8 cellular contexts compared by ENCODE assay signal in the genomic region with DNA sequence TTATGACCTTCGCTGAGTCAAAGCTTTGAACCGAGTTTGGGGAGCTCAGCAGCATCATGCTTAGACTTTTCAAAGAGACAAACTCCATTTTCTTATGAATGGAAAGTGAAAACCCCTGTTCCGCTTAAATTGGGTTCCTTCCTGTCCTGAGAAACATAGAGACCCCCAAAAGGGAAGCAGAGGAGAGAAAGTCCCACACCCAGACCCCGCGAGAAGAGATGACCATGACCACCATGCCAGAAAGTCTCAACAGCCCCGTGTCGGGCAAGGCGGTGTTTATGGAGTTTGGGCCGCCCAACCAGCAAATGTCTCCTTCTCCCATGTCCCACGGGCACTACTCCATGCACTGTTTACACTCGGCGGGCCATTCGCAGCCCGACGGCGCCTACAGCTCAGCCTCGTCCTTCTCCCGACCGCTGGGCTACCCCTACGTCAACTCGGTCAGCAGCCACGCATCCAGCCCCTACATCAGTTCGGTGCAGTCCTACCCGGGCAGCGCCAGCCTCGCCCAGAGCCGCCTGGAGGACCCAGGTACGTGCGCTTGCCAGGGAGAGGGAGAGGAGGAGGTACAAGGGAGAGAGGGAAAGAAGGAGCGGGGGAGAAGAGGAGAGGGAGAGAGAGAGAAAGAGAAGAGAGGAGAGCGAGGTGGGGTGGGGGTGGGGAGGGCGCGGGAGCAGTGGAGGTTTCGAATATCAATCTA. TPM values are rescaled to one million over a fixed set of nuclear protein-coding genes. Genes with fewer than 3 reads are reported as not detected.
DNase-seq lines count a peak whose midpoint lies in the region; ATAC-seq, FAIRE-seq and TF ChIP-seq lines count a peak whose summit lies in the region.

DLX1 (plus strand) TSS at position 48 of the 700 bp plus-strand sequence; CDS start at position 219, 171 bp downstream.

- H3K79me2 ChIP-seq in HCT116 (ENCODE audit: insufficient read depth, low read length) (no peaks in the 10 kb centered on the region), OCI-LY7 (ENCODE audit: insufficient read depth, low read depth, low read length) (no peaks in the 10 kb centered on the region), endothelial cell of umbilical vein (ENCODE audit: control insufficient read depth, insufficient read depth, low read length) (no peaks in the 10 kb centered on the region)

- ATAC-seq in HCT116: peak; percentile 4
- ATAC-seq in pancreas: peak in 3 of 4 donors; percentile 8 to 13 (median 9)
- no peak for ATAC-seq in GM19328 (IDR thresholded peaks at IDR 0.05; ENCODE audit: unreplicated experiment)

- intact Hi-C loops in HCT116 (cut with micrococcal nuclease) (no loop called here), OCI-LY7 (cut with micrococcal nuclease; ENCODE audit: unreplicated experiment) (no loop called here), endothelial cell of umbilical vein (cut with micrococcal nuclease) (loop anchor here (1.0 to 2.0 kb wide), 3 partner anchors 8 to 163 kb away; partner anchors contain the start of genes DLX2 and HAT1), pancreas (cut with DNase I) (no loop called here)

- FAIRE-seq in endothelial cell of umbilical vein (lab: Jason Lieb, UNC) (no peak), pancreas (lab: Jason Lieb, UNC) (no peak)

- TF ChIP-seq POLR2A in HCT116 (IDR thresholded peaks at IDR 0.05; ENCODE audit: borderline replicate concordance, extremely low read depth, insufficient read depth, insufficient read length) (no peak), endothelial cell of umbilical vein (IDR thresholded peaks at IDR 0.05; ENCODE audit: low read depth, low read length) (no peak)

- RAD21 ChIA-PET in HCT116 (lab: Charles Lee; ENCODE audit: low non-redundant PET in 1 of 2, low total read pairs in 2 of 2, uncharacterized antibody in 2 of 2, unreplicated experiment in 2 of 2): no interaction called here

- H2AFZ ChIP-seq in HCT116 (ENCODE audit: low read depth, low read length, poor library complexity, severe bottlenecking) (peak within 1 kb of the TSS; percentile 75), OCI-LY7 (ENCODE audit: low read length) (peak within 1 kb of the TSS; percentile 16; the same call in 1 of the 2 replicates), endothelial cell of umbilical vein (ENCODE audit: low read depth, low read length) (peak within 1 kb of the TSS; percentile 80)

- WGBS in pancreas, 2 donors: 8 to 10% methylated on average over 32 to 34 of the region's 34 CpGs

- H3K9me1 ChIP-seq in endothelial cell of umbilical vein (replicated peaks; ENCODE audit: control insufficient read depth, extremely low read depth, insufficient read depth, low read length): no peaks in the 10 kb centered on the region

- H4K20me1 ChIP-seq in HCT116 (ENCODE audit: insufficient read depth) (no peaks in the 10 kb centered on the region), OCI-LY7 (ENCODE audit: insufficient read depth, low read length) (no peaks in the 10 kb centered on the region), endothelial cell of umbilical vein (replicated peaks; ENCODE audit: control insufficient read depth, extremely low read depth, insufficient read depth, low read length) (no peaks in the 10 kb centered on the region)

- H3K4me1 ChIP-seq in HCT116 (ENCODE audit: control insufficient read depth in 1 of 2, insufficient read depth in 2 of 2, low read length in 2 of 2) (peaks cover 0 to 17% of the 10 kb centered on the region in 2 experiments; a peak in 1 of 4 replicates), OCI-LY7 (ENCODE audit: insufficient read depth, low read length, poor library complexity, severe bottlenecking) (peaks cover 6% of the 10 kb centered on the region), endothelial cell of umbilical vein (ENCODE audit: control insufficient read depth, extremely low read depth, insufficient read depth, low read length) (peaks cover 20% of the 10 kb centered on the region), pancreas (peaks cover 0 to 24% (median 4%) of the 10 kb centered on the region in 3 donors)

- BruUV-seq in HCT116 (replicated peaks; lab: Mats Ljungman, UMichigan) (no TSS peak), OCI-LY7 (replicated peaks; lab: Mats Ljungman, UMichigan) (no TSS peak), endothelial cell of umbilical vein (replicated peaks; lab: Mats Ljungman, UMichigan) (no TSS peak)

- no peak for DNase-seq in HCT116 (ENCODE audit: low read depth, low spot score)
- no peak for DNase-seq in OCI-LY7 (ENCODE audit: low spot score)
- no peak for DNase-seq in endothelial cell of umbilical vein (ENCODE audit: low read depth, low spot score)
- peak in 1 of 6 donors; percentile 74 for DNase-seq in pancreas
- DNase-seq in amniotic stem cell (lab: John Stamatoyannopoulos, UW): no peak
- DNase-seq in RPMI8226: no peak

- dilution Hi-C loops in endothelial cell of umbilical vein (cut with MboI; ENCODE audit: extremely low pct_ligation_motif_present, low sequenced_read_pairs): no loop called here

- TF ChIP-seq CTCF in GM12875 (IDR thresholded peaks at IDR 0.05; ENCODE audit: borderline replicate concordance, insufficient read depth, low read depth, low read length) (no peak), HCT116 (IDR thresholded peaks at IDR 0.05 in 2 of 3, conservative IDR thresholded peaks at IDR 0.05 in 1 of 3; ENCODE audit: borderline replicate concordance in 1 of 3, insufficient read depth in 1 of 3, low read depth in 2 of 3, low read length in 2 of 3) (no peak), OCI-LY7 (conservative IDR thresholded peaks at IDR 0.05; ENCODE audit: low read length) (no peak), endothelial cell of umbilical vein (IDR thresholded peaks at IDR 0.05; ENCODE audit: extremely low read depth in 1 of 2, insufficient read depth in 1 of 2, low read depth in 1 of 2, low read length in 2 of 2) (no peak), pancreas (IDR thresholded peaks at IDR 0.05) (no peak)

- TF ChIP-seq RAD21 in HCT116 (IDR thresholded peaks at IDR 0.05; ENCODE audit: low read depth): no peak

- H3K36me3 ChIP-seq in HCT116 (ENCODE audit: control insufficient read depth in 1 of 2, insufficient read depth in 2 of 2, low read length in 2 of 2) (no peaks in the 10 kb centered on the region), OCI-LY7 (ENCODE audit: insufficient read depth, low read length) (no peaks in the 10 kb centered on the region), endothelial cell of umbilical vein (ENCODE audit: control insufficient read depth in 2 of 2, extremely low read depth in 1 of 2, insufficient read depth in 2 of 2, low read length in 2 of 2) (no peaks in the 10 kb centered on the region), pancreas (no peaks in the 10 kb centered on the region)

- H3K4me2 ChIP-seq in HCT116 (ENCODE audit: low read length): peak within 1 kb of the TSS; percentile 85
- peak within 1 kb of the TSS; percentile 62 for H3K4me2 ChIP-seq in OCI-LY7 (ENCODE audit: low read length)
- peak within 1 kb of the TSS; percentile 68 for H3K4me2 ChIP-seq in endothelial cell of umbilical vein (ENCODE audit: insufficient read depth, low read length)

- H3K27me3 ChIP-seq in HCT116 (ENCODE audit: insufficient read depth, low read length) (no peaks in the 10 kb centered on the region), endothelial cell of umbilical vein (ENCODE audit: control insufficient read depth in 2 of 2, insufficient read depth in 2 of 2, low read length in 2 of 2) (peaks cover 92 to 100% of the 10 kb centered on the region in 2 experiments), pancreas (peaks cover 3 to 92% (median 32%) of the 10 kb centered on the region in 4 donors)

- peak within 1 kb of the TSS; percentile 59 for H3K9ac ChIP-seq in HCT116 (ENCODE audit: low read length)
- no peak within 1 kb of the TSS for H3K9ac ChIP-seq in endothelial cell of umbilical vein (replicated peaks; ENCODE audit: extremely low read depth, insufficient read depth, low read length)

- H3K4me3 ChIP-seq in GM12875 (ENCODE audit: low read depth, low read length) (peak within 1 kb of the TSS; percentile 62), HCT116 (replicated peaks in 1 of 2; ENCODE audit: low read depth in 1 of 2, low read length in 2 of 2) (peak within 1 kb of the TSS; percentile 51 to 61), OCI-LY7 (ENCODE audit: low read depth, low read length, poor library complexity, severe bottlenecking) (peak within 1 kb of the TSS; percentile 64), endothelial cell of umbilical vein (replicated peaks in 1 of 3; ENCODE audit: insufficient read depth in 1 of 3, low read depth in 1 of 3, low read length in 3 of 3) (peak within 1 kb of the TSS; percentile 26 to 40 (median 30)), pancreas (peak within 1 kb of the TSS in 3 of 4 donors; percentile 7 to 51 (median 11))

- CTCF ChIA-PET in HCT116 (lab: Charles Lee): no interaction called here
- CTCF ChIA-PET in OCI-LY7 (lab: Charles Lee; ENCODE audit: unreplicated experiment): interaction anchor here (0.5 kb wide), 1 partner anchor 14 kb away, joined by 4 read pairs; no protein-coding TSS in a partner anchor
- CTCF ChIA-PET in endothelial cell of umbilical vein (lab: Charles Lee): interaction anchor here (0.6 to 2.7 kb wide), 7 partner anchors 11 to 329 kb away, joined by 3 to 12 read pairs (median 5); partner anchors contain the start of gene DLX2

- H3K27ac ChIP-seq in HCT116 (ENCODE audit: low read depth, low read length) (peak within 1 kb of the TSS; percentile 48; the same call in 1 of the 2 replicates), OCI-LY7 (ENCODE audit: low read depth, low read length, poor library complexity, severe bottlenecking) (no peak within 1 kb of the TSS), endothelial cell of umbilical vein (ENCODE audit: insufficient read depth, low read depth, low read length) (no peak within 1 kb of the TSS), pancreas (no peak within 1 kb of the TSS)

- no peaks in the 10 kb centered on the region for H3K9me2 ChIP-seq in HCT116 (ENCODE audit: insufficient read depth)
- H3K9me2 ChIP-seq in OCI-LY7 (ENCODE audit: insufficient read depth, low read length): no peaks in the 10 kb centered on the region

- H3K9me3 ChIP-seq in HCT116 (ENCODE audit: control insufficient read depth in 1 of 2, insufficient read depth in 1 of 2, low read depth in 1 of 2, low read length in 2 of 2): no peaks in the 10 kb centered on the region
- H3K9me3 ChIP-seq in OCI-LY7 (ENCODE audit: low read length): no peaks in the 10 kb centered on the region
- no peaks in the 10 kb centered on the region for H3K9me3 ChIP-seq in endothelial cell of umbilical vein (replicated peaks; ENCODE audit: control insufficient read depth, insufficient read depth, low read length)
- no peaks in the 10 kb centered on the region for H3K9me3 ChIP-seq in pancreas

- POLR2A ChIA-PET in HCT116 (lab: Charles Lee): interaction anchor here (0.9 to 1.6 kb wide), 3 partner anchors 9 to 28 kb away, joined by 3 to 8 read pairs (median 4); no protein-coding TSS in a partner anchor
- POLR2A ChIA-PET in OCI-LY7 (lab: Charles Lee): interaction anchor here (1.0 kb wide), 1 partner anchor 18 kb away, joined by 3 read pairs; the partner anchor contains the start of gene DLX2
- POLR2A ChIA-PET in endothelial cell of umbilical vein (lab: Charles Lee): no interaction called here

RNA-seq across cellular contexts. Expression of gene DLX1, which starts in this region (rescaled TPM):
- 2.0 TPM for total RNA-seq in HCT116 (2021; ENCODE audit: unreplicated experiment)
- 0.26 and 0.70 TPM in 2 replicates for polyA plus RNA-seq in HCT116 (2012)
- not detected in 2 replicates for total RNA-seq in OCI-LY7 (2014; rRNA removed; shearing (Covaris generic))
- total RNA-seq in OCI-LY7 (2022): not detected in 2 replicates
- not detected in 2 replicates for total RNA-seq in endothelial cell of umbilical vein
- polyA plus RNA-seq in endothelial cell of umbilical vein: 0.12 and 0.14 TPM in 2 replicates
- 0.06 and 0.09 TPM in 2 replicates for polyA plus RNA-seq in endothelial cell of umbilical vein (2011; cell fraction: cytosol; rRNA removed)
- polyA plus RNA-seq in endothelial cell of umbilical vein (2011; cell fraction: nucleus; rRNA removed): 0.21 and 0.42 TPM in 2 replicates
- polyA plus RNA-seq in endothelial cell of umbilical vein (2012): not detected in 2 replicates
- 0.36 TPM in 1 of 2 replicates, not detected in the other for polyA minus RNA-seq in endothelial cell of umbilical vein
- polyA minus RNA-seq in endothelial cell of umbilical vein (2011; cell fraction: cytosol; rRNA and poly(A)+ RNA removed): 1.2 TPM
- polyA minus RNA-seq in endothelial cell of umbilical vein (2011; cell fraction: nucleus; rRNA and poly(A)+ RNA removed): not detected in 2 replicates
- under 1 TPM in 1 of 6 donors, not detected in 5; 0.25 TPM for total RNA-seq in pancreas
- under 1 TPM; 0.15 to 0.26 TPM for polyA plus RNA-seq in pancreas

Comparison
In these comparisons a context has a peak if more than half of its experiments do, and no peak if none do; other contexts are left out.
1. Peak in ATAC-seq and H3K4me3 ChIP-seq in pancreas; RNA of the gene not detected or under 1 TPM.
2. H3K4me3 ChIP-seq: peak in every context shown above with its lines; median percentile 64 in OCI-LY7; 62 in GM12875; 56 in HCT116; 30 in endothelial cell of umbilical vein; 11 in pancreas.
3. H2AFZ ChIP-seq: peak in every context shown above with its lines; median percentile 80 in endothelial cell of umbilical vein; 75 in HCT116; 16 in OCI-LY7.